Comparison of ENCODE assay signal across 8 cellular contexts in genomic region chr14:81220767-81221578, GRCh38. TPM values are rescaled to one million over a fixed set of nuclear protein-coding genes. Genes with fewer than 3 reads are reported as not detected.
A peak's percentile ranks its signal among the peaks of the same experiment; 100 is the strongest.
DNase-seq lines count a peak whose midpoint lies in the region; ATAC-seq and TF ChIP-seq lines count a peak whose summit lies in the region.

TSS of gene GTF2A1 (minus strand) at chr14:81220959. CDS start at chr14:81220518, 441 bp downstream.

- H3K4me1 Mint-ChIP-seq in endothelial cell (ENCODE audit: unreplicated experiment) (peaks cover 17% of the 10 kb centered on the region), mesothelial cell of epicardium (peaks cover 24% of the 10 kb centered on the region)

- peaks cover 20% of the 10 kb centered on the region for H3K4me1 ChIP-seq in OCI-LY3 (ENCODE audit: low read length)

- TF ChIP-seq CTCF in OCI-LY3 (IDR thresholded peaks at IDR 0.05; ENCODE audit: low read depth, low read length) (no peak), endothelial cell (IDR thresholded peaks at IDR 0.05; ENCODE audit: unreplicated experiment) (no peak), mesothelial cell of epicardium (IDR thresholded peaks at IDR 0.05; ENCODE audit: unreplicated experiment) (peak; percentile 12)

- peaks cover 8% of the 10 kb centered on the region for H3K36me3 Mint-ChIP-seq in endothelial cell (ENCODE audit: low read depth, unreplicated experiment)
- peaks cover 4% of the 10 kb centered on the region for H3K36me3 Mint-ChIP-seq in mesothelial cell of epicardium

- H3K9me3 ChIP-seq in OCI-LY3 (ENCODE audit: insufficient read depth, low read length): peaks cover 4% of the 10 kb centered on the region; the same call in 1 of the 2 replicates

- peak within 1 kb of the TSS; percentile 90 for H3K27ac ChIP-seq in OCI-LY3 (ENCODE audit: low read length)

- H3K4me3 Mint-ChIP-seq in endothelial cell (ENCODE audit: unreplicated experiment) (peak within 1 kb of the TSS; percentile 99), mesothelial cell of epicardium (peak within 1 kb of the TSS; percentile 100)

- H3K27me3 Mint-ChIP-seq in endothelial cell (ENCODE audit: unreplicated experiment) (peaks cover 24% of the 10 kb centered on the region), mesothelial cell of epicardium (ENCODE audit: low read depth) (no peaks in the 10 kb centered on the region)

- peak within 1 kb of the TSS; percentile 86 for H3K4me2 ChIP-seq in OCI-LY3 (ENCODE audit: low read length)

- peaks cover 25% of the 10 kb centered on the region for H4K20me1 ChIP-seq in OCI-LY3 (ENCODE audit: insufficient read depth, low read length)

- H3K9me3 Mint-ChIP-seq in endothelial cell (ENCODE audit: unreplicated experiment) (no peaks in the 10 kb centered on the region), mesothelial cell of epicardium (no peaks in the 10 kb centered on the region)

- peak within 1 kb of the TSS; percentile 99 for H3K9ac ChIP-seq in OCI-LY3 (ENCODE audit: low read length)

- peak; percentile 79 for ATAC-seq in GM21515 (IDR thresholded peaks at IDR 0.05; ENCODE audit: unreplicated experiment)

- H3K27me3 ChIP-seq in OCI-LY3 (ENCODE audit: low read depth, low read length): no peaks in the 10 kb centered on the region

- H3K27ac Mint-ChIP-seq in endothelial cell (ENCODE audit: unreplicated experiment): peak within 1 kb of the TSS; percentile 100
- peak within 1 kb of the TSS; percentile 100 for H3K27ac Mint-ChIP-seq in mesothelial cell of epicardium

- DNase-seq in D341Med (ENCODE audit: low spot score): peak; percentile 95
- peak; percentile 80 for DNase-seq in HuH-7 (ENCODE audit: low spot score)
- DNase-seq in activated CD8-positive, alpha-beta memory T cell treated with anti-CD3 and anti-CD28 coated beads, Interleukin-2, amount 50 U/mL, for 48 hours: peak; percentile 95
- DNase-seq in endothelial cell (ENCODE audit: low spot score): peak; percentile 97
- peak; percentile 95 to 96 for DNase-seq in mesothelial cell of epicardium (ENCODE audit: low spot score in 2 of 2, unreplicated experiment in 2 of 2)
- peak; percentile 88 to 92 for DNase-seq in stimulated activated CD8-positive, alpha-beta memory T cell treated with anti-CD3 and anti-CD28 coated beads, Interleukin-15, amount 100 ng/mL, for 48 hours (ENCODE audit: low read depth in 2 of 2)

- H2AFZ ChIP-seq in OCI-LY3 (ENCODE audit: low read depth, low read length): peak within 1 kb of the TSS; percentile 73

- H3K4me3 ChIP-seq in OCI-LY3 (ENCODE audit: low read length): peak within 1 kb of the TSS; percentile 99

- H3K36me3 ChIP-seq in OCI-LY3 (replicated peaks; ENCODE audit: low read depth, low read length): peaks cover 18% of the 10 kb centered on the region

- peaks cover 46% of the 10 kb centered on the region for H3K79me2 ChIP-seq in OCI-LY3 (ENCODE audit: low read length)

RNA-seq across cellular contexts. Expression of gene GTF2A1, which starts in this region (rescaled TPM):
- total RNA-seq in endothelial cell (ENCODE audit: unreplicated experiment): 34.6 TPM
- total RNA-seq in mesothelial cell of epicardium: 29.0 to 31.1 TPM (median 30.5 TPM) in 3 replicates

Comparison
In these comparisons a context has a peak if more than half of its experiments do, and no peak if none do; other contexts are left out.
1. Peak in every context shown above with its lines: DNase-seq, ATAC-seq, H3K4me3 ChIP-seq and H3K27ac ChIP-seq.